ENCODE assay signal across 19 cellular contexts in the genomic region with DNA sequence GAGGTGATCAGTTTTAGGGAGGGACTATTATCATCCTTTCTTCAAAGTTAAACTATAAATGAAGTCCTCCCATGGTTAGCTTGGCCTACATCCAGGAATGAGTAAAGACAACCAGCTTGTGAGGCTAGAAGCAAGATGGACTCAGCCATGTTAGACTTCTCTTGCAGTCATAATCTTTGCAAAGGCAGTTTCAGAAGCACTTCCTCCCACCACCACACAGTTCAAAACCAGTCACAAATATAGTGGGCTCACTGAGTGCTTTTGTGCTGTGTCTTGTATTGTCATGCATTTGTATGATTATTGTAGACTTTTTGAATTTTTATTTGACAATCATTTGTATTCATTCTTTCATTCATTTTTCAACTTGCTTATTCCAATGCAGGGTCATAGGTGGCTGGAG.
A peak's percentile ranks its signal among the peaks of the same experiment; 100 is the strongest.
DNase-seq lines count a peak whose midpoint lies in the region; ATAC-seq, FAIRE-seq and TF ChIP-seq lines count a peak whose summit lies in the region.
"Had no signal": no experiment of that assay in that cellular context is flagged by ENCODE, and none has a peak within 500 bp of the region (broad histone marks: within the 10 kb centered on the region; RNA-seq: fewer than 3 reads in every experiment).

No MANE protein-coding gene starts in this region.

- H3K79me2 ChIP-seq in endothelial cell of umbilical vein (ENCODE audit: control insufficient read depth, insufficient read depth, low read length) = no peaks in the 10 kb centered on the region

- no peak overlapping the region for H3K4me3 ChIP-seq in endothelial cell of umbilical vein (replicated peaks in 1 of 3; ENCODE audit: insufficient read depth in 1 of 3, low read depth in 1 of 3, low read length in 3 of 3)
- H3K4me3 ChIP-seq: GM23248 had no signal

- CTCF ChIA-PET in Calu3 (lab: Charles Lee) = no interaction called here
- CTCF ChIA-PET in endothelial cell of umbilical vein (lab: Charles Lee) = no interaction called here

- intact Hi-C loops in Calu3 (cut with micrococcal nuclease; ENCODE audit: unreplicated experiment) (no loop called here), endothelial cell of umbilical vein (cut with micrococcal nuclease) (no loop called here)

- no peaks in the 10 kb centered on the region for H3K27me3 ChIP-seq in endothelial cell of umbilical vein (ENCODE audit: control insufficient read depth in 2 of 2, insufficient read depth in 2 of 2, low read length in 2 of 2)

- peaks cover 3% of the 10 kb centered on the region for H3K9me3 Mint-ChIP-seq in Calu3 (ENCODE audit: low read depth, unreplicated experiment)
- H3K9me3 Mint-ChIP-seq: CD8-positive, alpha-beta T cell had no signal

- H3K4me1 ChIP-seq in endothelial cell of umbilical vein (ENCODE audit: control insufficient read depth, extremely low read depth, insufficient read depth, low read length) = peaks cover 6% of the 10 kb centered on the region
- H3K4me1 ChIP-seq: Caco-2 had no signal

- H3K9me3 ChIP-seq in endothelial cell of umbilical vein (replicated peaks; ENCODE audit: control insufficient read depth, insufficient read depth, low read length) = no peaks in the 10 kb centered on the region
- H3K9me3 ChIP-seq: Caco-2 had no signal

- POLR2A ChIA-PET in endothelial cell of umbilical vein (lab: Charles Lee) = no interaction called here

- DNase-seq in Calu3 (no peak), GM18507 (ENCODE audit: extremely low spot score, insufficient read length, low read depth) (no peak), endothelial cell of umbilical vein (ENCODE audit: low read depth, low spot score) (peak; percentile 1), activated gamma-delta T cell treated with Interleukin-2 at 50 U/mL for 16 hours (no peak), HT-29 (ENCODE audit: low spot score) (no peak)
- DNase-seq: Caco-2; CD8-positive, alpha-beta T cell; DMS53; GF-D8; GM23248; IMR-90; Kasumi-1; KBM-7 had no signal

- H4K20me1 ChIP-seq in endothelial cell of umbilical vein (replicated peaks; ENCODE audit: control insufficient read depth, extremely low read depth, insufficient read depth, low read length) = no peaks in the 10 kb centered on the region

- H3K36me3 Mint-ChIP-seq in Calu3 (ENCODE audit: insufficient read depth, unreplicated experiment) = no peaks in the 10 kb centered on the region
- H3K36me3 Mint-ChIP-seq: CD14-positive monocyte; CD8-positive, alpha-beta T cell had no signal

- dilution Hi-C loops in endothelial cell of umbilical vein (cut with MboI; ENCODE audit: extremely low pct_ligation_motif_present, low sequenced_read_pairs) = no loop called here

- peak; percentile 21 for FAIRE-seq in GM18507 (lab: Jason Lieb, UNC)
- no peak for FAIRE-seq in endothelial cell of umbilical vein (lab: Jason Lieb, UNC)
- FAIRE-seq: H54 had no signal

- no peak for TF ChIP-seq POLR2A in endothelial cell of umbilical vein (IDR thresholded peaks at IDR 0.05; ENCODE audit: low read depth, low read length)

- H3K27me3 Mint-ChIP-seq in Calu3 (ENCODE audit: unreplicated experiment) = no peaks in the 10 kb centered on the region

- H3K36me3 ChIP-seq in endothelial cell of umbilical vein (ENCODE audit: control insufficient read depth in 2 of 2, extremely low read depth in 1 of 2, insufficient read depth in 2 of 2, low read length in 2 of 2) = no peaks in the 10 kb centered on the region

- ATAC-seq in HG02852 (IDR thresholded peaks at IDR 0.05; ENCODE audit: unreplicated experiment) = peak; percentile 44
- ATAC-seq in HG03135 (IDR thresholded peaks at IDR 0.05; ENCODE audit: unreplicated experiment) = no peak
- ATAC-seq: CD8-positive, alpha-beta T cell; HCT116 had no signal

- BruUV-seq in Calu3 (replicated peaks; lab: Mats Ljungman, UMichigan) (no TSS peak), endothelial cell of umbilical vein (replicated peaks; lab: Mats Ljungman, UMichigan) (no TSS peak)

- H3K9me1 ChIP-seq in endothelial cell of umbilical vein (replicated peaks; ENCODE audit: control insufficient read depth, extremely low read depth, insufficient read depth, low read length) = no peaks in the 10 kb centered on the region

- H3K4me2 ChIP-seq in endothelial cell of umbilical vein (ENCODE audit: insufficient read depth, low read length) = no peak overlapping the region

- peak overlapping the region; percentile 65 for H3K27ac Mint-ChIP-seq in Calu3 (ENCODE audit: unreplicated experiment)
- H3K27ac Mint-ChIP-seq: CD14-positive monocyte; CD8-positive, alpha-beta T cell had no signal

- peaks cover 29% of the 10 kb centered on the region for H3K4me1 Mint-ChIP-seq in Calu3 (ENCODE audit: low read depth, unreplicated experiment)
- H3K4me1 Mint-ChIP-seq: CD14-positive monocyte had no signal

- TF ChIP-seq CTCF in Calu3 (IDR thresholded peaks at IDR 0.05; ENCODE audit: unreplicated experiment) = no peak
- no peak for TF ChIP-seq CTCF in endothelial cell of umbilical vein (IDR thresholded peaks at IDR 0.05; ENCODE audit: extremely low read depth in 1 of 2, insufficient read depth in 1 of 2, low read depth in 1 of 2, low read length in 2 of 2)

- H2AFZ ChIP-seq in endothelial cell of umbilical vein (ENCODE audit: low read depth, low read length) = no peak overlapping the region
- H2AFZ ChIP-seq: GM23248 had no signal

- H3K4me3 Mint-ChIP-seq in Calu3 (ENCODE audit: low read depth, unreplicated experiment) = no peak overlapping the region
- H3K4me3 Mint-ChIP-seq: CD14-positive monocyte; CD8-positive, alpha-beta T cell had no signal

- H3K9ac ChIP-seq in endothelial cell of umbilical vein (replicated peaks; ENCODE audit: extremely low read depth, insufficient read depth, low read length) = no peak overlapping the region
- H3K9ac ChIP-seq: GM23248 had no signal

- no peak overlapping the region for H3K27ac ChIP-seq in endothelial cell of umbilical vein (ENCODE audit: insufficient read depth, low read depth, low read length)
- H3K27ac ChIP-seq: GM23248, HL-60 had no signal

TF ChIP-seq in endothelial cell of umbilical vein, 7 proteins besides CTCF, POLR2A, EP300 and RAD21:
- TF ChIP-seq, protein P1, sequence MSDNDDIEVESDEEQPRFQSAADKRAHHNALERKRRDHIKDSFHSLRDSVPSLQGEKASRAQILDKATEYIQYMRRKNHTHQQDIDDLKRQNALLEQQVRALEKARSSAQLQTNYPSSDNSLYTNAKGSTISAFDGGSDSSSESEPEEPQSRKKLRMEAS (IDR thresholded peaks at IDR 0.05; ENCODE audit: insufficient read depth, insufficient read length) = no peak
- TF ChIP-seq JUN (IDR thresholded peaks at IDR 0.05; ENCODE audit: borderline replicate concordance, insufficient read depth, insufficient read length, low read depth) (no peak), POLR2AphosphoS5 (IDR thresholded peaks at IDR 0.05; ENCODE audit: insufficient read depth, low read depth, low read length) (no peak)
TF ChIP-seq in endothelial cell of umbilical vein: peak in this region for 0.
